Comparison of ENCODE assay signal across 17 cellular contexts in genomic region chr3:153746211-153746610, GRCh38.
"Had no signal": no experiment of that assay in that cellular context is flagged by ENCODE, and none has a peak within 500 bp of the region (broad histone marks: within the 10 kb centered on the region; RNA-seq: fewer than 3 reads in every experiment).

No MANE protein-coding gene starts in this region.

- H3K27ac Mint-ChIP-seq: nephron progenitor cell had no signal

- H3K9me3 Mint-ChIP-seq: nephron progenitor cell had no signal

- H3K27me3 ChIP-seq: heart left ventricle, suprapubic skin, thyroid gland, upper lobe of left lung, uterus had no signal

- H3K4me3 Mint-ChIP-seq: naive thymus-derived CD4-positive, alpha-beta T cell; nephron progenitor cell had no signal

- H3K4me1 Mint-ChIP-seq: naive thymus-derived CD4-positive, alpha-beta T cell; nephron progenitor cell had no signal

- H3K27me3 Mint-ChIP-seq: naive thymus-derived CD4-positive, alpha-beta T cell had no signal

- FAIRE-seq: frontal cortex had no signal

- H3K4me1 ChIP-seq: heart left ventricle, suprapubic skin, upper lobe of left lung, uterus had no signal

- H3K27ac ChIP-seq: heart left ventricle, suprapubic skin, thyroid gland, upper lobe of left lung, uterus had no signal

- ATAC-seq: esophagus mucosa; heart left ventricle; naive thymus-derived CD4-positive, alpha-beta T cell; right cardiac atrium; stimulated activated naive CD8-positive, alpha-beta T cell treated with anti-CD3 and anti-CD28 coated beads, Interleukin-15, Interleukin-2, amounts not matched to agents 100 U/mL and 50 U/mL, for 24 hours had no signal

- H3K9me3 ChIP-seq: heart left ventricle, suprapubic skin, thyroid gland, upper lobe of left lung, uterus had no signal

- H3K36me3 Mint-ChIP-seq: naive thymus-derived CD4-positive, alpha-beta T cell had no signal

- H3K4me3 ChIP-seq: heart left ventricle, smooth muscle cell, suprapubic skin, thyroid gland, upper lobe of left lung, uterus had no signal

- H3K4me2 ChIP-seq: smooth muscle cell had no signal

- DNase-seq: cortex of kidney; effector memory CD4-positive, alpha-beta T cell; heart left ventricle; hippocampal formation; mesendoderm; naive thymus-derived CD4-positive, alpha-beta T cell; nephron progenitor cell; right cardiac atrium; stimulated activated CD4-positive, alpha-beta T cell treated with anti-CD3 and anti-CD28 coated beads, Interleukin-2, amount 100 ng/mL, for 48 hours; stimulated activated naive CD8-positive, alpha-beta T cell treated with anti-CD3 and anti-CD28 coated beads, Interleukin-15, Interleukin-2, amounts not matched to agents 100 U/mL and 50 U/mL, for 24 hours; thyroid gland; upper lobe of left lung; uterus had no signal

- H3K36me3 ChIP-seq: heart left ventricle, suprapubic skin, thyroid gland, upper lobe of left lung, uterus had no signal
